12 cellular contexts compared by ENCODE assay signal in the genomic region with DNA sequence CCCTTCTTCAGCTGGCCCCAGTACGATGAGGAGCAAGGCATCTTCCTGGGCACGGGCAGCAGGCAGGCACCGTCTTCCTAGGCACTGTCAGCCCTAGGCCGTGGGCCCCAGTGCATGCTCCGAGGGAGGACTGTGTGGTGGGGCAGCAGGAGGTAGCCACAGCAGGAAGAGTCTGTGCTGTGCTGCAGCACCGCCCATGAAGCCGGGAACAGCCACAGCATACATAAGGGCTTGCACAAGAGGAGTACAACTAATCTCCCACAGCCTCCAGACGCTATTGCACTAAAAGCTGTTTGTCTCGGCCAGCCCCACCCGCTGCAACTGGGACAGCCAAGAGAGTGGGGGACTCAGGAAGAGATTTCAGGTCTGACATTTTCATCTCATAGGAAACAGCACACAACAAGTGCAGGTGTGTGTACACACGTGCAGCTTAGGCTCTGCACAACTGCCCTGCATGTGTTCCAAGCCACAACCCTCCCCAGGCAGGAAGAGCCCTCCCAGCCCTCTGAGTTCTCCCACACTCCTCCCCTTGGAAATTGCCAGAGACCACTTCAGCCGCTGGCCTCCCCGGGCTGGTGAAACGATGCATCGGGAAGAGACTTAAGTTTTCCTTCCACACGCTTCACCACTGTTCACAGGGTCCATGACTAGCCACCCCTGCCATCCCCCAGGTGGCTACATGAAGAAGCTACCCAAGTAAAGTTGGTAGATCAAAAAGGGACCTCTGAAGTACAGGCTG.
DNase-seq lines count a peak whose midpoint lies in the region; ATAC-seq, FAIRE-seq and TF ChIP-seq lines count a peak whose summit lies in the region.
"Had no signal": no experiment of that assay in that cellular context is flagged by ENCODE, and none has a peak within 500 bp of the region (broad histone marks: within the 10 kb centered on the region; RNA-seq: fewer than 3 reads in every experiment).

No MANE protein-coding gene starts in this region.

- TF ChIP-seq EP300 in gastroesophageal sphincter (IDR thresholded peaks at IDR 0.05) = no peak

- no peaks in the 10 kb centered on the region for H3K79me2 ChIP-seq in DND-41 (ENCODE audit: insufficient read depth, low read length)

- intact Hi-C loops in activated CD8-positive, alpha-beta T cell treated with anti-CD3 and anti-CD28 coated beads for 36 hours (cut with micrococcal nuclease) = no loop called here

- H3K9ac ChIP-seq in DND-41 (ENCODE audit: low read depth, low read length) (no peak overlapping the region), rectal smooth muscle tissue (ENCODE audit: low read length) (no peak overlapping the region)

- WGBS in gastroesophageal sphincter (ENCODE audit: low coverage in 1 of 2), 2 donors = 64 to 85% methylated on average over 6 to 8 of the region's 16 CpGs
- WGBS in small intestine, 3 donors = 60 to 74% (median 63%) methylated on average over 16 of the region's 16 CpGs

- POLR2A ChIA-PET in activated CD8-positive, alpha-beta T cell treated with anti-CD3 and anti-CD28 coated beads for 36 hours (lab: Charles Lee) = no interaction called here

- H3K4me3 Mint-ChIP-seq in activated CD8-positive, alpha-beta T cell treated with anti-CD3 and anti-CD28 coated beads for 36 hours = no peak overlapping the region
- H3K4me3 Mint-ChIP-seq: CD4-positive, alpha-beta T cell; IgD-negative memory B cell had no signal

- H4K20me1 ChIP-seq in DND-41 (ENCODE audit: insufficient read depth, low read length) = no peaks in the 10 kb centered on the region

- CTCF ChIA-PET in activated CD8-positive, alpha-beta T cell treated with anti-CD3 and anti-CD28 coated beads for 36 hours (lab: Charles Lee) = interaction anchor here (0.9 to 2.7 kb wide), 4 partner anchors 11 to 561 kb away, joined by 3 to 11 read pairs (median 4); no protein-coding TSS in a partner anchor

- H3K4me1 ChIP-seq in DND-41 (ENCODE audit: insufficient read depth, low read length) (no peaks in the 10 kb centered on the region), gastroesophageal sphincter (peaks cover 8 to 59% (median 39%) of the 10 kb centered on the region in 3 donors), rectal smooth muscle tissue (ENCODE audit: control insufficient read depth, insufficient read depth, low read length) (peaks cover 25% of the 10 kb centered on the region), small intestine (ENCODE audit: control insufficient read depth in 2 of 2, insufficient read depth in 1 of 2, low read depth in 1 of 2, low read length in 1 of 2) (peaks cover 0 to 2% of the 10 kb centered on the region in 2 donors)

- TF ChIP-seq CTCF in DND-41 (IDR thresholded peaks at IDR 0.05; ENCODE audit: borderline replicate concordance, extremely low read depth, low read length, poor library complexity, severe bottlenecking) (no peak), gastroesophageal sphincter (IDR thresholded peaks at IDR 0.05) (no peak)
- TF ChIP-seq CTCF in activated CD8-positive, alpha-beta T cell treated with anti-CD3 and anti-CD28 coated beads for 36 hours (IDR thresholded peaks at IDR 0.05) = no peak

- H3K4me3 ChIP-seq in DND-41 (ENCODE audit: low read depth in 1 of 2, low read length in 2 of 2) (no peak overlapping the region), gastroesophageal sphincter (no peak overlapping the region), rectal smooth muscle tissue (ENCODE audit: low read length) (no peak overlapping the region), small intestine (ENCODE audit: low read depth in 1 of 2, low read length in 2 of 2) (no peak overlapping the region)

- no peaks in the 10 kb centered on the region for H3K4me1 Mint-ChIP-seq in activated CD8-positive, alpha-beta T cell treated with anti-CD3 and anti-CD28 coated beads for 36 hours (ENCODE audit: low read depth)

- no peaks in the 10 kb centered on the region for H3K9me3 Mint-ChIP-seq in activated CD8-positive, alpha-beta T cell treated with anti-CD3 and anti-CD28 coated beads for 36 hours
- H3K9me3 Mint-ChIP-seq: CD4-positive, alpha-beta T cell; IgD-negative memory B cell had no signal

- H3K27ac Mint-ChIP-seq in activated CD8-positive, alpha-beta T cell treated with anti-CD3 and anti-CD28 coated beads for 36 hours = no peak overlapping the region
- H3K27ac Mint-ChIP-seq: CD4-positive, alpha-beta T cell; IgD-negative memory B cell had no signal

- H3K36me3 ChIP-seq in DND-41 (ENCODE audit: insufficient read depth, low read length) (no peaks in the 10 kb centered on the region), gastroesophageal sphincter (peaks cover 0 to 14% of the 10 kb centered on the region in 2 donors), rectal smooth muscle tissue (ENCODE audit: control insufficient read depth, insufficient read depth, low read length) (no peaks in the 10 kb centered on the region), small intestine (ENCODE audit: control insufficient read depth in 2 of 2, insufficient read depth in 2 of 2, low read length in 2 of 2) (no peaks in the 10 kb centered on the region)

- ATAC-seq in DND-41 (ENCODE audit: insufficient read depth, low read depth) = peak; percentile 29
- ATAC-seq in activated CD8-positive, alpha-beta T cell treated with anti-CD3 and anti-CD28 coated beads for 36 hours = peak; percentile 17
- ATAC-seq in gastroesophageal sphincter = peak; percentile 68
- ATAC-seq in GM19351 (IDR thresholded peaks at IDR 0.05; ENCODE audit: unreplicated experiment) = no peak

- peaks cover 43% of the 10 kb centered on the region for H3K27me3 ChIP-seq in DND-41 (ENCODE audit: insufficient read depth, low read length, poor library complexity)
- H3K27me3 ChIP-seq in gastroesophageal sphincter = no peaks in the 10 kb centered on the region
- no peaks in the 10 kb centered on the region for H3K27me3 ChIP-seq in rectal smooth muscle tissue (ENCODE audit: control insufficient read depth, insufficient read depth, low read length)
- no peaks in the 10 kb centered on the region for H3K27me3 ChIP-seq in small intestine (ENCODE audit: control insufficient read depth in 2 of 2, insufficient read depth in 2 of 2, low read length in 2 of 2)

- no peak overlapping the region for H3K27ac ChIP-seq in DND-41 (ENCODE audit: low read length)
- peak overlapping the region in 3 of 4 donors; percentile 75 to 87 (median 83) for H3K27ac ChIP-seq in gastroesophageal sphincter
- peak overlapping the region; percentile 70 for H3K27ac ChIP-seq in rectal smooth muscle tissue (ENCODE audit: low read depth, low read length)
- H3K27ac ChIP-seq in small intestine (ENCODE audit: low read depth in 1 of 2, low read length in 1 of 2) = peak overlapping the region in 1 of 2 donors; percentile 87

- H3K4me2 ChIP-seq in DND-41 (ENCODE audit: insufficient read depth, low read length) = no peak overlapping the region

- no peak for DNase-seq in DND-41
- DNase-seq in activated CD8-positive, alpha-beta T cell treated with anti-CD3 and anti-CD28 coated beads for 36 hours = no peak
- DNase-seq in HK-2 (ENCODE audit: unreplicated experiment) = no peak
- no peak for DNase-seq in NCI-H2081 (lab: John Stamatoyannopoulos, UW)
- DNase-seq in small intestine = no peak
- DNase-seq: stimulated activated CD4-positive, alpha-beta T cell treated with anti-CD3 and anti-CD28 coated beads, Interleukin-15, amount 100 ng/mL, for 24 hours had no signal

- peak in 1 of 2 donors; percentile 18 for TF ChIP-seq POLR2A in gastroesophageal sphincter (IDR thresholded peaks at IDR 0.05)

- H2AFZ ChIP-seq in DND-41 (ENCODE audit: low read depth, low read length) = no peak overlapping the region

- H3K9me3 ChIP-seq in DND-41 (ENCODE audit: insufficient read depth, low read length, severe bottlenecking) = no peaks in the 10 kb centered on the region
- no peaks in the 10 kb centered on the region for H3K9me3 ChIP-seq in gastroesophageal sphincter
- no peaks in the 10 kb centered on the region for H3K9me3 ChIP-seq in small intestine (ENCODE audit: control insufficient read depth, low read depth)

- no peaks in the 10 kb centered on the region for H3K27me3 Mint-ChIP-seq in activated CD8-positive, alpha-beta T cell treated with anti-CD3 and anti-CD28 coated beads for 36 hours
- H3K27me3 Mint-ChIP-seq: CD4-positive, alpha-beta T cell had no signal

- no peaks in the 10 kb centered on the region for H3K36me3 Mint-ChIP-seq in activated CD8-positive, alpha-beta T cell treated with anti-CD3 and anti-CD28 coated beads for 36 hours (ENCODE audit: low read depth)
- H3K36me3 Mint-ChIP-seq: IgD-negative memory B cell had no signal

- no peak for FAIRE-seq in small intestine (lab: Jason Lieb, UNC)
- FAIRE-seq: colon had no signal
